In genomic region chr3:171458056-171458856, GRCh38 we compare ENCODE assay signal across 8 cellular contexts. TPM values are rescaled to one million over a fixed set of nuclear protein-coding genes. Genes with fewer than 3 reads are reported as not detected.
DNase-seq lines count a peak whose midpoint lies in the region; ATAC-seq, FAIRE-seq and TF ChIP-seq lines count a peak whose summit lies in the region.

No MANE protein-coding gene starts in this region.

- DNase-seq in HT-29 (ENCODE audit: low spot score) (peak; percentile 65), activated T-cell treated with anti-CD3 and anti-CD28 coated beads for 24 hours (ENCODE audit: low read depth) (peak; percentile 7), esophagus squamous epithelium (lab: John Stamatoyannopoulos, UW) (no peak), pancreas (no peak), cortex of kidney (lab: John Stamatoyannopoulos, UW) (no peak), A172 (ENCODE audit: low spot score) (no peak)

- intact Hi-C loops in esophagus squamous epithelium (cut with DNase I), result no loop called here
- intact Hi-C loops in pancreas (cut with DNase I), result loop anchor here in 1 of 3 donors (10.0 kb wide), 1 partner anchor 113 kb away; no protein-coding TSS in a partner anchor

- H3K9me3 ChIP-seq in esophagus squamous epithelium (no peaks in the 10 kb centered on the region), pancreas (no peaks in the 10 kb centered on the region)

- H3K4me3 ChIP-seq in esophagus squamous epithelium (peak overlapping the region; percentile 73 to 96 (median 80)), pancreas (peak overlapping the region; percentile 54 to 93 (median 70))

- ATAC-seq in pancreas (no peak), GM18858 (IDR thresholded peaks at IDR 0.05; ENCODE audit: unreplicated experiment) (no peak), GM18511 (IDR thresholded peaks at IDR 0.05; ENCODE audit: unreplicated experiment) (no peak)

- H3K27ac ChIP-seq in esophagus squamous epithelium, result peak overlapping the region in 3 of 4 donors; percentile 84 to 88 (median 87)
- H3K27ac ChIP-seq in pancreas, result no peak overlapping the region

- H3K36me3 ChIP-seq in esophagus squamous epithelium (no peaks in the 10 kb centered on the region), pancreas (no peaks in the 10 kb centered on the region)

- H3K4me1 ChIP-seq in esophagus squamous epithelium, result peaks cover 5 to 59% (median 9%) of the 10 kb centered on the region in 3 donors
- peaks cover 3 to 22% (median 14%) of the 10 kb centered on the region in 3 donors for H3K4me1 ChIP-seq in pancreas

- 35 to 49% methylated on average over 10 to 15 of the region's 23 CpGs for WGBS in esophagus squamous epithelium, 2 donors
- 58 to 60% methylated on average over 23 of the region's 23 CpGs for WGBS in pancreas, 2 donors

- TF ChIP-seq POLR2A in esophagus squamous epithelium (IDR thresholded peaks at IDR 0.05), result no peak

- no peak for FAIRE-seq in pancreas (lab: Jason Lieb, UNC)

- H3K27me3 ChIP-seq in esophagus squamous epithelium, result peaks cover 0 to 11% (median 0%) of the 10 kb centered on the region in 4 donors
- no peaks in the 10 kb centered on the region for H3K27me3 ChIP-seq in pancreas

- TF ChIP-seq CTCF in esophagus squamous epithelium (IDR thresholded peaks at IDR 0.05) (no peak), pancreas (IDR thresholded peaks at IDR 0.05) (no peak)

RNA-seq across cellular contexts. Expression of gene TNIK, which starts 1.9 kb away (rescaled TPM):
- total RNA-seq in HT-29 (2014; rRNA removed; shearing (Covaris generic)), result 12.4 and 14.6 TPM in 2 replicates
- total RNA-seq in esophagus squamous epithelium (10 to 100 TPM in 1 of 4 donors, 1 to 10 TPM in 3; 2.2 to 11.6 (median 4.7) TPM), pancreas (10 to 100 TPM in 1 of 6 donors, 1 to 10 TPM in 5; 4.4 to 13.6 (median 6.0) TPM)
- 1 to 10 TPM; 3.5 to 4.7 TPM for polyA plus RNA-seq in pancreas
- total RNA-seq in A172 (2014; rRNA removed; shearing (Covaris generic)), result 6.0 and 17.8 TPM in 2 replicates

Comparison
In these comparisons a context has a peak if more than half of its experiments do, and no peak if none do; other contexts are left out.
1. DNase-seq: peak in HT-29 (single experiment) and activated T-cell treated with anti-CD3 and anti-CD28 coated beads for 24 hours (single experiment); none in esophagus squamous epithelium (single experiment), pancreas (0 of 6), cortex of kidney (single experiment) and A172 (single experiment).
2. H3K27ac ChIP-seq: peak in esophagus squamous epithelium (3 of 4); none in pancreas (0 of 4).